Comparison of ENCODE assay signal across 21 cellular contexts in the genomic region with DNA sequence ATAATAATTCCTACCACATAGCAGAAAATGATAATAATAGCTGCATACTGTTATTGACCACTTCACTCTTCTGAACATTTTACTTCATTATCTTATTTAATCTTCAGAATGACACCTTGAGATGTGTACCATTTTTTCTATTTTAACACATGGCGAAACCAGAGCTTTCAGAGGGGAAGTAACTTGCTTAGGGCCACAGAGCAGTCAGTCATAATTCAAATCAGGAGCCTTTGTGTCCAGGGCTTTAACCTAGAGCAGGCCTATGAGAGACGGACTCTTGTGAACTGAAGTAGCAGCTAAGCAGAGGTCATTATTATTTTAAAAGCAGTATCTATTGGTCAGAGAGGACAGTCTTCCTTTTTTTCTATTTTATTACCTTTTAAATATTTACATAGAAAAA.
"Had no signal": no experiment of that assay in that cellular context is flagged by ENCODE, and none has a peak within 500 bp of the region (broad histone marks: within the 10 kb centered on the region; RNA-seq: fewer than 3 reads in every experiment).

No MANE protein-coding gene starts in this region.

- ATAC-seq: activated CD8-positive, alpha-beta T cell treated with anti-CD3 and anti-CD28 coated beads, Interleukin-2, amount 10 ng/mL, durations not matched to agents 7 days and 5 days; activated naive CD8-positive, alpha-beta T cell treated with anti-CD3 and anti-CD28 coated beads, Interleukin-2, amount 50 U/mL, for 24 hours; activated T-cell treated with anti-CD3 and anti-CD28 coated beads, Interleukin-2, amount 50 U/mL, for 4 hours; stimulated activated naive CD8-positive, alpha-beta T cell treated with anti-CD3 and anti-CD28 coated beads, Interleukin-15, Interleukin-2, amounts not matched to agents 100 U/mL and 50 U/mL, for 24 hours had no signal

- H3K36me3 ChIP-seq: suprapubic skin, transverse colon, uterus had no signal

- H3K4me1 Mint-ChIP-seq: activated CD4-positive, alpha-beta T cell treated with anti-CD3 and anti-CD28 coated beads, Interleukin-2, amount 10 ng/mL, durations not matched to agents 7 days and 5 days; activated naive CD4-positive, alpha-beta T cell treated with anti-CD3 and anti-CD28 coated beads, Interleukin-2, amount 10 ng/mL, durations not matched to agents 7 days and 5 days had no signal

- H3K27me3 Mint-ChIP-seq: progenitor cell of endocrine pancreas had no signal

- H3K9me3 Mint-ChIP-seq: activated CD4-positive, alpha-beta T cell treated with anti-CD3 and anti-CD28 coated beads, Interleukin-2, amount 10 ng/mL, durations not matched to agents 7 days and 5 days; activated naive CD4-positive, alpha-beta T cell treated with anti-CD3 and anti-CD28 coated beads, Interleukin-2, amount 10 ng/mL, durations not matched to agents 7 days and 5 days; activated naive CD8-positive, alpha-beta T cell treated with anti-CD3 and anti-CD28 coated beads, Interleukin-2, amount 50 U/mL, for 24 hours; activated T-cell treated with anti-CD3 and anti-CD28 coated beads, Interleukin-2, amount 50 U/mL, for 4 hours; brain had no signal

- H3K4me3 Mint-ChIP-seq: activated CD4-positive, alpha-beta T cell treated with anti-CD3 and anti-CD28 coated beads, Interleukin-2, amount 10 ng/mL, durations not matched to agents 7 days and 5 days; activated CD8-positive, alpha-beta T cell treated with anti-CD3 and anti-CD28 coated beads, Interleukin-2, amount 10 ng/mL, durations not matched to agents 7 days and 5 days; activated naive CD4-positive, alpha-beta T cell treated with anti-CD3 and anti-CD28 coated beads, Interleukin-2, amount 10 ng/mL, durations not matched to agents 7 days and 5 days; activated naive CD8-positive, alpha-beta T cell treated with anti-CD3 and anti-CD28 coated beads, Interleukin-2, amount 50 U/mL, for 24 hours; activated T-cell treated with anti-CD3 and anti-CD28 coated beads, Interleukin-2, amount 50 U/mL, for 4 hours; brain; mesothelial cell of epicardium; neural crest cell had no signal

- H3K27ac ChIP-seq: suprapubic skin, transverse colon, uterus had no signal

- H3K4me1 ChIP-seq: suprapubic skin, transverse colon, uterus had no signal

- H3K36me3 Mint-ChIP-seq: activated naive CD4-positive, alpha-beta T cell treated with anti-CD3 and anti-CD28 coated beads, Interleukin-2, amount 10 ng/mL, durations not matched to agents 7 days and 5 days; brain had no signal

- H3K4me3 ChIP-seq: lung, suprapubic skin, transverse colon, uterus had no signal

- DNase-seq: activated CD4-positive, alpha-beta T cell treated with anti-CD3 and anti-CD28 coated beads, Interleukin-2, amount 10 ng/mL, durations not matched to agents 7 days and 5 days; activated CD8-positive, alpha-beta T cell treated with anti-CD3 and anti-CD28 coated beads, Interleukin-2, amount 10 ng/mL, durations not matched to agents 7 days and 5 days; activated naive CD4-positive, alpha-beta T cell treated with anti-CD3 and anti-CD28 coated beads, Interleukin-2, amount 10 ng/mL, durations not matched to agents 7 days and 5 days; activated naive CD8-positive, alpha-beta T cell treated with anti-CD3 and anti-CD28 coated beads, Interleukin-2, amount 50 U/mL, for 24 hours; activated T-cell treated with anti-CD3 and anti-CD28 coated beads, Interleukin-2, amount 50 U/mL, for 4 hours; anterior cingulate cortex; caudate nucleus; erythroblast; foreskin melanocyte; stimulated activated CD4-positive, alpha-beta T cell treated with anti-CD3 and anti-CD28 coated beads, Interleukin-1b, Interleukin-23, amount 100 ng/mL, for 48 hours; stimulated activated CD8-positive, alpha-beta memory T cell treated with anti-CD3 and anti-CD28 coated beads, Interleukin-4, amount 100 ng/mL, for 48 hours; stimulated activated naive CD8-positive, alpha-beta T cell treated with anti-CD3 and anti-CD28 coated beads, Interleukin-15, Interleukin-2, amounts not matched to agents 100 U/mL and 50 U/mL, for 24 hours; T-helper 9 cell; transverse colon; uterus had no signal

- H3K9me3 ChIP-seq: suprapubic skin, transverse colon, uterus had no signal

- H3K27me3 ChIP-seq: suprapubic skin, transverse colon, uterus had no signal

- H3K27ac Mint-ChIP-seq: activated CD4-positive, alpha-beta T cell treated with anti-CD3 and anti-CD28 coated beads, Interleukin-2, amount 10 ng/mL, durations not matched to agents 7 days and 5 days; activated CD8-positive, alpha-beta T cell treated with anti-CD3 and anti-CD28 coated beads, Interleukin-2, amount 10 ng/mL, durations not matched to agents 7 days and 5 days; activated naive CD4-positive, alpha-beta T cell treated with anti-CD3 and anti-CD28 coated beads, Interleukin-2, amount 10 ng/mL, durations not matched to agents 7 days and 5 days; activated naive CD8-positive, alpha-beta T cell treated with anti-CD3 and anti-CD28 coated beads, Interleukin-2, amount 50 U/mL, for 24 hours; brain; progenitor cell of endocrine pancreas had no signal
